ENCODE assay signal across 1 cellular context in the genomic region with DNA sequence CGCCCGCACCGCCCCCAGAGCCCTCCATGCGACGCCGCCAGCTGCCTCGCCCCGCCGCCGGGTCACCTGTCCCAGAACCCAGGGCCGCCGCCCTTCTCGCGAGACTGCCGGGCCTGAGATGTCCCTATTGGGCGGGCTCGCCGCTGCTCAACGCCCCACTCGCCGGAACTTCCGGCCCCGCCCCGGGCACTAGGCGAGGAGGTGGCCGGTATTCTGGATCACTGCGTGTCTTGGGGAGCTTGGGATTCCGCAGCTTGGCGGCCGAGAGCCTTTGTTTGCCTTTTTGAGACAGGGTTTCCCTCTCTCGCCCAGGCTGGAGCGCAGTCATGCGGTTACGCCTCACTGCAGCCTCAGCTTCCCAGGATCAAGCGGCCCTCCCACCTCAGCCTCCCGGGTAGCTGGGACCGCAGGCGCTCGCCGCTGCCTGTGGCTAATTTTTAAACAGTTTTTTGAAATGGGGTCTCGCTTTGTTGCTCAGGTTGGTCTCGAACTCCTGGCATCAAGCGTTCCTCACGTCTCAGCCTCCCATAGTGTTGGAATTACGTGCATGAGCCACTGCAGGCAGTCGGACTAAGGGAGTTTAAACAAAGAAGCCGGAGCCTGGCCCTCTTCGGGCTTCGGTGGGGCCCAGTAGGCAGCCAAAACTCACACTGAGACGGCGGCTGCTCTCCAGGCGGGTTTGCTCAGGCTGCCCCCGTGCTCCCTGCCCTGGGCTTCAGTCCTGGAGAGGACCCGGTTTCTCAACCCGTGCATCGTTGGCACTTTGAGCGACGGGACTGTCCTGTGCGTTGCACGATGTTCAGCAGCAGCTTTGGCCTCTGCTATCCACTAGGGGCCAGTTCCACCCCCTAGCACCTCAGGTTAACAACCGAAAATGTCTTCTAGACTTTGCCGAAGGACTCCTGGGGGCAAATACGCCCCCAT.
TF ChIP-seq lines count a peak whose summit lies in the region.

A gene (minus strand): TSS at position 43 of the 924 bp plus-strand sequence. CDS start 15 bp downstream, at position 28.

TF ChIP-seq in HepG2, 621 proteins besides CTCF, POLR2A, EP300 and RAD21 (continued from another document and continues in another):
- TF ChIP-seq, protein P1, sequence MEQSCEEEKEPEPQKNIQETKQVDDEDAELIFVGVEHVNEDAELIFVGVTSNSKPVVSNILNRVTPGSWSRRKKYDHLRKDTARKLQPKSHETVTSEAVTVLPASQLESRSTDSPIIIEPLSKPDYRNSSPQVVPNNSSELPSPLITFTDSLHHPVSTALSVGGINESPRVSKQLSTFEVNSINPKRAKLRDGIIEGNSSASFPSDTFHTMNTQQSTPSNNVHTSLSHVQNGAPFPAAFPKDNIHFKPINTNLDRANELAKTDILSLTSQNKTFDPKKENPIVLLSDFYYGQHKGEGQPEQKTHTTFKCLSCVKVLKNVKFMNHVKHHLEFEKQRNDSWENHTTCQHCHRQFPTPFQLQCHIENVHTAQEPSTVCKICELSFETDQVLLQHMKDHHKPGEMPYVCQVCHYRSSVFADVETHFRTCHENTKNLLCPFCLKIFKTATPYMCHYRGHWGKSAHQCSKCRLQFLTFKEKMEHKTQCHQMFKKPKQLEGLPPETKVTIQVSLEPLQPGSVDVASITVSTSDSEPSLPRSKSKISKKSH (CRISPR knock-in tag; IDR thresholded peaks at IDR 0.05; ENCODE audit: borderline replicate concordance), result peak; percentile 63; the same call in 1 of the 2 replicates
- TF ChIP-seq, protein P2, sequence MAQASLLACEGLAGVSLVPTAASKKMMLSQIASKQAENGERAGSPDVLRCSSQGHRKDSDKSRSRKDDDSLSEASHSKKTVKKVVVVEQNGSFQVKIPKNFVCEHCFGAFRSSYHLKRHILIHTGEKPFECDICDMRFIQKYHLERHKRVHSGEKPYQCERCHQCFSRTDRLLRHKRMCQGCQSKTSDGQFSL (CRISPR knock-in tag; IDR thresholded peaks at IDR 0.05), result no peak
- peak; percentile 73 for TF ChIP-seq KDM2A (CRISPR knock-in tag; IDR thresholded peaks at IDR 0.05; ENCODE audit: borderline replicate concordance, low read depth)
- TF ChIP-seq ZNF850 (CRISPR knock-in tag; conservative IDR thresholded peaks at IDR 0.05), result no peak
- TF ChIP-seq, protein P3, sequence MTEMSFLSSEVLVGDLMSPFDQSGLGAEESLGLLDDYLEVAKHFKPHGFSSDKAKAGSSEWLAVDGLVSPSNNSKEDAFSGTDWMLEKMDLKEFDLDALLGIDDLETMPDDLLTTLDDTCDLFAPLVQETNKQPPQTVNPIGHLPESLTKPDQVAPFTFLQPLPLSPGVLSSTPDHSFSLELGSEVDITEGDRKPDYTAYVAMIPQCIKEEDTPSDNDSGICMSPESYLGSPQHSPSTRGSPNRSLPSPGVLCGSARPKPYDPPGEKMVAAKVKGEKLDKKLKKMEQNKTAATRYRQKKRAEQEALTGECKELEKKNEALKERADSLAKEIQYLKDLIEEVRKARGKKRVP (CRISPR knock-in tag; IDR thresholded peaks at IDR 0.05), result 0 out of 4 replicates have a peak, but pooled peaks of 1 of the 2 experiments have one; percentile 11
- TF ChIP-seq, protein P4, sequence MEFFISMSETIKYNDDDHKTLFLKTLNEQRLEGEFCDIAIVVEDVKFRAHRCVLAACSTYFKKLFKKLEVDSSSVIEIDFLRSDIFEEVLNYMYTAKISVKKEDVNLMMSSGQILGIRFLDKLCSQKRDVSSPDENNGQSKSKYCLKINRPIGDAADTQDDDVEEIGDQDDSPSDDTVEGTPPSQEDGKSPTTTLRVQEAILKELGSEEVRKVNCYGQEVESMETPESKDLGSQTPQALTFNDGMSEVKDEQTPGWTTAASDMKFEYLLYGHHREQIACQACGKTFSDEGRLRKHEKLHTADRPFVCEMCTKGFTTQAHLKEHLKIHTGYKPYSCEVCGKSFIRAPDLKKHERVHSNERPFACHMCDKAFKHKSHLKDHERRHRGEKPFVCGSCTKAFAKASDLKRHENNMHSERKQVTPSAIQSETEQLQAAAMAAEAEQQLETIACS (CRISPR knock-in tag; IDR thresholded peaks at IDR 0.05), result no peak
- TF ChIP-seq HOXA5 (CRISPR knock-in tag; IDR thresholded peaks at IDR 0.05), result peak; percentile 62
- TF ChIP-seq ZNF253 (CRISPR knock-in tag; IDR thresholded peaks at IDR 0.05; ENCODE audit: borderline replicate concordance), result no peak
- TF ChIP-seq TBX2 (CRISPR knock-in tag; IDR thresholded peaks at IDR 0.05; ENCODE audit: borderline replicate concordance), result peak; percentile 37; the same call in 1 of the 2 replicates
- TF ChIP-seq AGO2 (optimal IDR thresholded peaks at IDR 0.05; ENCODE audit: low read depth, low read length), result peak; percentile 69
- TF ChIP-seq BRD4 (CRISPR knock-in tag; IDR thresholded peaks at IDR 0.05), result no peak; the same call in 1 of the 2 replicates
- TF ChIP-seq MIER3 (CRISPR knock-in tag; IDR thresholded peaks at IDR 0.05; ENCODE audit: borderline replicate concordance), result peak; percentile 56; the same call in 1 of the 2 replicates
- TF ChIP-seq, protein P5, sequence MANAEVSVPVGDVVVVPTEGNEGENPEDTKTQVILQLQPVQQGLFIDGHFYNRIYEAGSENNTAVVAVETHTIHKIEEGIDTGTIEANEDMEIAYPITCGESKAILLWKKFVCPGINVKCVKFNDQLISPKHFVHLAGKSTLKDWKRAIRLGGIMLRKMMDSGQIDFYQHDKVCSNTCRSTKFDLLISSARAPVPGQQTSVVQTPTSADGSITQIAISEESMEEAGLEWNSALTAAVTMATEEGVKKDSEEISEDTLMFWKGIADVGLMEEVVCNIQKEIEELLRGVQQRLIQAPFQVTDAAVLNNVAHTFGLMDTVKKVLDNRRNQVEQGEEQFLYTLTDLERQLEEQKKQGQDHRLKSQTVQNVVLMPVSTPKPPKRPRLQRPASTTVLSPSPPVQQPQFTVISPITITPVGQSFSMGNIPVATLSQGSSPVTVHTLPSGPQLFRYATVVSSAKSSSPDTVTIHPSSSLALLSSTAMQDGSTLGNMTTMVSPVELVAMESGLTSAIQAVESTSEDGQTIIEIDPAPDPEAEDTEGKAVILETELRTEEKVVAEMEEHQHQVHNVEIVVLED (CRISPR knock-in tag; IDR thresholded peaks at IDR 0.05; ENCODE audit: borderline replicate concordance), result peak; percentile 73
- TF ChIP-seq ZNF644 (CRISPR knock-in tag; IDR thresholded peaks at IDR 0.05; ENCODE audit: low read depth), result no peak
- TF ChIP-seq, protein P6, sequence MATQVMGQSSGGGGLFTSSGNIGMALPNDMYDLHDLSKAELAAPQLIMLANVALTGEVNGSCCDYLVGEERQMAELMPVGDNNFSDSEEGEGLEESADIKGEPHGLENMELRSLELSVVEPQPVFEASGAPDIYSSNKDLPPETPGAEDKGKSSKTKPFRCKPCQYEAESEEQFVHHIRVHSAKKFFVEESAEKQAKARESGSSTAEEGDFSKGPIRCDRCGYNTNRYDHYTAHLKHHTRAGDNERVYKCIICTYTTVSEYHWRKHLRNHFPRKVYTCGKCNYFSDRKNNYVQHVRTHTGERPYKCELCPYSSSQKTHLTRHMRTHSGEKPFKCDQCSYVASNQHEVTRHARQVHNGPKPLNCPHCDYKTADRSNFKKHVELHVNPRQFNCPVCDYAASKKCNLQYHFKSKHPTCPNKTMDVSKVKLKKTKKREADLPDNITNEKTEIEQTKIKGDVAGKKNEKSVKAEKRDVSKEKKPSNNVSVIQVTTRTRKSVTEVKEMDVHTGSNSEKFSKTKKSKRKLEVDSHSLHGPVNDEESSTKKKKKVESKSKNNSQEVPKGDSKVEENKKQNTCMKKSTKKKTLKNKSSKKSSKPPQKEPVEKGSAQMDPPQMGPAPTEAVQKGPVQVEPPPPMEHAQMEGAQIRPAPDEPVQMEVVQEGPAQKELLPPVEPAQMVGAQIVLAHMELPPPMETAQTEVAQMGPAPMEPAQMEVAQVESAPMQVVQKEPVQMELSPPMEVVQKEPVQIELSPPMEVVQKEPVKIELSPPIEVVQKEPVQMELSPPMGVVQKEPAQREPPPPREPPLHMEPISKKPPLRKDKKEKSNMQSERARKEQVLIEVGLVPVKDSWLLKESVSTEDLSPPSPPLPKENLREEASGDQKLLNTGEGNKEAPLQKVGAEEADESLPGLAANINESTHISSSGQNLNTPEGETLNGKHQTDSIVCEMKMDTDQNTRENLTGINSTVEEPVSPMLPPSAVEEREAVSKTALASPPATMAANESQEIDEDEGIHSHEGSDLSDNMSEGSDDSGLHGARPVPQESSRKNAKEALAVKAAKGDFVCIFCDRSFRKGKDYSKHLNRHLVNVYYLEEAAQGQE (IDR thresholded peaks at IDR 0.05; ENCODE audit: borderline replicate concordance in 1 of 2, low read depth in 1 of 2, low read length in 2 of 2), result peak in 1 of 2 experiments; percentile 58; a peak in 1 of 4 replicates
- 0 out of 2 replicates have a peak, but pooled peaks have one; percentile 74 for TF ChIP-seq IRX3 (CRISPR knock-in tag; IDR thresholded peaks at IDR 0.05; ENCODE audit: borderline replicate concordance, low read depth)
- peak; percentile 21; the same call in 1 of the 2 replicates for TF ChIP-seq SALL1 (CRISPR knock-in tag; IDR thresholded peaks at IDR 0.05)
- TF ChIP-seq YEATS4 (CRISPR knock-in tag; IDR thresholded peaks at IDR 0.05; ENCODE audit: borderline replicate concordance), result peak; percentile 67
- no peak for TF ChIP-seq SUZ12 (IDR thresholded peaks at IDR 0.05; ENCODE audit: low read depth, low read length)
- peak; percentile 46; the same call in 1 of the 2 replicates for TF ChIP-seq KLF15 (CRISPR knock-in tag; IDR thresholded peaks at IDR 0.05; ENCODE audit: borderline replicate concordance)
- TF ChIP-seq ZNF124 (CRISPR knock-in tag; IDR thresholded peaks at IDR 0.05), result no peak
- peak; percentile 14; the same call in 1 of the 2 replicates for TF ChIP-seq STAG1 (CRISPR knock-in tag; IDR thresholded peaks at IDR 0.05)
- TF ChIP-seq PCBP1 (IDR thresholded peaks at IDR 0.05; ENCODE audit: borderline replicate concordance, low read depth, low read length), result no peak
- 0 out of 2 replicates have a peak, but pooled peaks have one; percentile 57 for TF ChIP-seq ZNF354B (CRISPR knock-in tag; IDR thresholded peaks at IDR 0.05)
- no peak for TF ChIP-seq NR2F2 (IDR thresholded peaks at IDR 0.05; ENCODE audit: borderline replicate concordance, low read depth)
- TF ChIP-seq, protein P7, sequence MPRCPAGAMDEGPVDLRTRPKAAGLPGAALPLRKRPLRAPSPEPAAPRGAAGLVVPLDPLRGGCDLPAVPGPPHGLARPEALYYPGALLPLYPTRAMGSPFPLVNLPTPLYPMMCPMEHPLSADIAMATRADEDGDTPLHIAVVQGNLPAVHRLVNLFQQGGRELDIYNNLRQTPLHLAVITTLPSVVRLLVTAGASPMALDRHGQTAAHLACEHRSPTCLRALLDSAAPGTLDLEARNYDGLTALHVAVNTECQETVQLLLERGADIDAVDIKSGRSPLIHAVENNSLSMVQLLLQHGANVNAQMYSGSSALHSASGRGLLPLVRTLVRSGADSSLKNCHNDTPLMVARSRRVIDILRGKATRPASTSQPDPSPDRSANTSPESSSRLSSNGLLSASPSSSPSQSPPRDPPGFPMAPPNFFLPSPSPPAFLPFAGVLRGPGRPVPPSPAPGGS (CRISPR knock-in tag; IDR thresholded peaks at IDR 0.05), result peak; percentile 79; the same call in 1 of the 2 replicates
- peak; percentile 71 for TF ChIP-seq ZNF160 (CRISPR knock-in tag; IDR thresholded peaks at IDR 0.05)
- TF ChIP-seq BCL6 (CRISPR knock-in tag; IDR thresholded peaks at IDR 0.05), result no peak; the same call in 1 of the 2 replicates
- TF ChIP-seq, protein P8, sequence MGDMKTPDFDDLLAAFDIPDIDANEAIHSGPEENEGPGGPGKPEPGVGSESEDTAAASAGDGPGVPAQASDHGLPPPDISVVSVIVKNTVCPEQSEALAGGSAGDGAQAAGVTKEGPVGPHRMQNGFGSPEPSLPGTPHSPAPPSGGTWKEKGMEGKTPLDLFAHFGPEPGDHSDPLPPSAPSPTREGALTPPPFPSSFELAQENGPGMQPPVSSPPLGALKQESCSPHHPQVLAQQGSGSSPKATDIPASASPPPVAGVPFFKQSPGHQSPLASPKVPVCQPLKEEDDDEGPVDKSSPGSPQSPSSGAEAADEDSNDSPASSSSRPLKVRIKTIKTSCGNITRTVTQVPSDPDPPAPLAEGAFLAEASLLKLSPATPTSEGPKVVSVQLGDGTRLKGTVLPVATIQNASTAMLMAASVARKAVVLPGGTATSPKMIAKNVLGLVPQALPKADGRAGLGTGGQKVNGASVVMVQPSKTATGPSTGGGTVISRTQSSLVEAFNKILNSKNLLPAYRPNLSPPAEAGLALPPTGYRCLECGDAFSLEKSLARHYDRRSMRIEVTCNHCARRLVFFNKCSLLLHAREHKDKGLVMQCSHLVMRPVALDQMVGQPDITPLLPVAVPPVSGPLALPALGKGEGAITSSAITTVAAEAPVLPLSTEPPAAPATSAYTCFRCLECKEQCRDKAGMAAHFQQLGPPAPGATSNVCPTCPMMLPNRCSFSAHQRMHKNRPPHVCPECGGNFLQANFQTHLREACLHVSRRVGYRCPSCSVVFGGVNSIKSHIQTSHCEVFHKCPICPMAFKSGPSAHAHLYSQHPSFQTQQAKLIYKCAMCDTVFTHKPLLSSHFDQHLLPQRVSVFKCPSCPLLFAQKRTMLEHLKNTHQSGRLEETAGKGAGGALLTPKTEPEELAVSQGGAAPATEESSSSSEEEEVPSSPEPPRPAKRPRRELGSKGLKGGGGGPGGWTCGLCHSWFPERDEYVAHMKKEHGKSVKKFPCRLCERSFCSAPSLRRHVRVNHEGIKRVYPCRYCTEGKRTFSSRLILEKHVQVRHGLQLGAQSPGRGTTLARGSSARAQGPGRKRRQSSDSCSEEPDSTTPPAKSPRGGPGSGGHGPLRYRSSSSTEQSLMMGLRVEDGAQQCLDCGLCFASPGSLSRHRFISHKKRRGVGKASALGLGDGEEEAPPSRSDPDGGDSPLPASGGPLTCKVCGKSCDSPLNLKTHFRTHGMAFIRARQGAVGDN (CRISPR knock-in tag; IDR thresholded peaks at IDR 0.05), result peak; percentile 72
- TF ChIP-seq ZNF20 (CRISPR knock-in tag; IDR thresholded peaks at IDR 0.05), result no peak
- no peak for TF ChIP-seq GATAD2A (CRISPR knock-in tag; IDR thresholded peaks at IDR 0.05)
- peak; percentile 96 for TF ChIP-seq GABPB1 (CRISPR knock-in tag; IDR thresholded peaks at IDR 0.05)
- TF ChIP-seq, protein P9, sequence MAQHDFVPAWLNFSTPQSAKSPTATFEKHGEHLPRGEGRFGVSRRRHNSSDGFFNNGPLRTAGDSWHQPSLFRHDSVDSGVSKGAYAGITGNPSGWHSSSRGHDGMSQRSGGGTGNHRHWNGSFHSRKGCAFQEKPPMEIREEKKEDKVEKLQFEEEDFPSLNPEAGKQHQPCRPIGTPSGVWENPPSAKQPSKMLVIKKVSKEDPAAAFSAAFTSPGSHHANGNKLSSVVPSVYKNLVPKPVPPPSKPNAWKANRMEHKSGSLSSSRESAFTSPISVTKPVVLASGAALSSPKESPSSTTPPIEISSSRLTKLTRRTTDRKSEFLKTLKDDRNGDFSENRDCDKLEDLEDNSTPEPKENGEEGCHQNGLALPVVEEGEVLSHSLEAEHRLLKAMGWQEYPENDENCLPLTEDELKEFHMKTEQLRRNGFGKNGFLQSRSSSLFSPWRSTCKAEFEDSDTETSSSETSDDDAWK (CRISPR knock-in tag; IDR thresholded peaks at IDR 0.05), result no peak
- TF ChIP-seq, protein P10, sequence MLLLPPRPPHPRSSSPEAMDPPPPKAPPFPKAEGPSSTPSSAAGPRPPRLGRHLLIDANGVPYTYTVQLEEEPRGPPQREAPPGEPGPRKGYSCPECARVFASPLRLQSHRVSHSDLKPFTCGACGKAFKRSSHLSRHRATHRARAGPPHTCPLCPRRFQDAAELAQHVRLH (CRISPR knock-in tag; IDR thresholded peaks at IDR 0.05; ENCODE audit: borderline replicate concordance, low read depth), result 0 out of 2 replicates have a peak, but pooled peaks have one; percentile 57
- TF ChIP-seq ZNF224 (CRISPR knock-in tag; IDR thresholded peaks at IDR 0.05), result no peak
- no peak for TF ChIP-seq ZNF75D (CRISPR knock-in tag; IDR thresholded peaks at IDR 0.05; ENCODE audit: borderline replicate concordance)
- TF ChIP-seq, protein P11, sequence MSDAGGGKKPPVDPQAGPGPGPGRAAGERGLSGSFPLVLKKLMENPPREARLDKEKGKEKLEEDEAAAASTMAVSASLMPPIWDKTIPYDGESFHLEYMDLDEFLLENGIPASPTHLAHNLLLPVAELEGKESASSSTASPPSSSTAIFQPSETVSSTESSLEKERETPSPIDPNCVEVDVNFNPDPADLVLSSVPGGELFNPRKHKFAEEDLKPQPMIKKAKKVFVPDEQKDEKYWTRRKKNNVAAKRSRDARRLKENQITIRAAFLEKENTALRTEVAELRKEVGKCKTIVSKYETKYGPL (CRISPR knock-in tag; IDR thresholded peaks at IDR 0.05), result no peak
